Comparison of ENCODE assay signal across 9 cellular contexts in the genomic region with DNA sequence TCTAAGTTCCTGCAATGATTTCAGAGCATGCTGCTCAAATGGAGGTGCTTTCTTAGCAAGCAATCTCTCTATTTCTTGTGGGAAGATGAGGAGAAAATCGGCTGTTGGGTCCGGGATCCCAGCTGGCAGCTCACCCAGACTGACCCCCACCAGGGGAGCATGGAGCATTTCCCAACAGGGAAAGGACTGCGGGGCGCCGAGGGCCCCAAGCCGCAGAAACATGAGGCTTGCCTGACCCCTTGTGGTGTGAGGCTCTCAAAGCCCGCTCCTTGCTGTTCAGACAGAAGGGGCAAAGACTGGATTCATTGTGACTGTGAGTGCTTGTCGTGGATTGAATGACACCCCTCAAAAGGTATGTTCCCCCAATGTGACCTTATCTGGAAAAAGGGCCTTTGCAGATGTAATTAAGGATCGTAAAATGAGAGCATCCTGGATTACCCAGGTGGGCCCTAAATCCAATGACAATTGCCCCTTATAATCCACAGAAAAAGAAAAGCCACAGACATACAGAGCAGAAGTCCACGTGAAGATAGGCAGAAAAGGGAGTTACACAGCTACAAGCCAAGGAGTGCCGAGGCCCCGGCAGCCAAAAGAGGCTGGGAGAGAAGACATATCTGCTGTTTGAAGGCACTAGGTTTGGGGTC.
DNase-seq lines count a peak whose midpoint lies in the region; ATAC-seq and TF ChIP-seq lines count a peak whose summit lies in the region.
"Had no signal": no experiment of that assay in that cellular context is flagged by ENCODE, and none has a peak within 500 bp of the region (broad histone marks: within the 10 kb centered on the region; RNA-seq: fewer than 3 reads in every experiment).

No MANE protein-coding gene starts in this region.

- H3K27me3 ChIP-seq in HAP-1 (ENCODE audit: low read depth) = peaks cover 3% of the 10 kb centered on the region; the same call in 1 of the 2 replicates
- H3K27me3 ChIP-seq in OCI-LY3 (ENCODE audit: low read depth, low read length) = peaks cover 38% of the 10 kb centered on the region
- peaks cover 0 to 13% (median 0%) of the 10 kb centered on the region in 4 donors for H3K27me3 ChIP-seq in esophagus muscularis mucosa

- H3K4me3 ChIP-seq in HAP-1 (no peak overlapping the region), OCI-LY3 (ENCODE audit: low read length) (no peak overlapping the region), esophagus muscularis mucosa (no peak overlapping the region)

- no peak overlapping the region for H2AFZ ChIP-seq in OCI-LY3 (ENCODE audit: low read depth, low read length)

- H3K9me3 ChIP-seq in HAP-1 (no peaks in the 10 kb centered on the region), OCI-LY3 (ENCODE audit: insufficient read depth, low read length) (no peaks in the 10 kb centered on the region), esophagus muscularis mucosa (no peaks in the 10 kb centered on the region)
- H3K9me3 ChIP-seq: neutrophil had no signal

- DNase-seq in DMS153 (lab: John Stamatoyannopoulos, UW) = peak; percentile 11
- peak; percentile 8 to 69 for DNase-seq in HAP-1 (ENCODE audit: low spot score in 2 of 2)
- DNase-seq in esophagus muscularis mucosa (ENCODE audit: extremely low spot score) = no peak
- peak in 9 of 10 donors; percentile 12 to 90 (median 47) for DNase-seq in posterior cingulate gyrus
- no peak for DNase-seq in stimulated activated CD4-positive, alpha-beta T cell treated with anti-CD3 and anti-CD28 coated beads, Interleukin-4, amount 100 ng/mL, for 24 hours

- no peaks in the 10 kb centered on the region for H3K79me2 ChIP-seq in OCI-LY3 (ENCODE audit: low read length)

- H3K36me3 ChIP-seq in HAP-1 (replicated peaks) (no peaks in the 10 kb centered on the region), OCI-LY3 (replicated peaks; ENCODE audit: low read depth, low read length) (no peaks in the 10 kb centered on the region), esophagus muscularis mucosa (no peaks in the 10 kb centered on the region)
- H3K36me3 ChIP-seq: neutrophil had no signal

- TF ChIP-seq EP300 in esophagus muscularis mucosa (IDR thresholded peaks at IDR 0.05) = no peak

- TF ChIP-seq POLR2A in esophagus muscularis mucosa (IDR thresholded peaks at IDR 0.05; ENCODE audit: low read depth) = no peak

- 58% methylated on average over 4 of the region's 12 CpGs for WGBS in esophagus muscularis mucosa

- peak overlapping the region; percentile 44; the same call in 1 of the 2 replicates for H3K4me2 ChIP-seq in OCI-LY3 (ENCODE audit: low read length)

- H3K4me1 ChIP-seq in HAP-1 (no peaks in the 10 kb centered on the region), OCI-LY3 (ENCODE audit: low read length) (no peaks in the 10 kb centered on the region), esophagus muscularis mucosa (no peaks in the 10 kb centered on the region)

- in situ Hi-C loops in HAP-1 (cut with MboI; ENCODE audit: low sequenced_read_pairs) = loop anchor here (5.0 kb wide), 1 partner anchor 593 kb away; no protein-coding TSS in a partner anchor

- no peaks in the 10 kb centered on the region for H4K20me1 ChIP-seq in OCI-LY3 (ENCODE audit: insufficient read depth, low read length)

- ATAC-seq in GM18907 (IDR thresholded peaks at IDR 0.05; ENCODE audit: unreplicated experiment) (no peak), GM21423 (IDR thresholded peaks at IDR 0.05; ENCODE audit: unreplicated experiment) (no peak)

- intact Hi-C loops in esophagus muscularis mucosa (cut with DNase I) = loop anchor here (5.0 kb wide), 1 partner anchor 593 kb away; no protein-coding TSS in a partner anchor
- intact Hi-C loops in posterior cingulate gyrus (cut with DNase I) = loop anchor here (10.0 kb wide), 1 partner anchor 130 kb away; no protein-coding TSS in a partner anchor

- no peak overlapping the region for H3K9ac ChIP-seq in OCI-LY3 (ENCODE audit: low read length)

- H3K27ac ChIP-seq in OCI-LY3 (ENCODE audit: low read length) = no peak overlapping the region
- no peak overlapping the region for H3K27ac ChIP-seq in esophagus muscularis mucosa (replicated peaks in 1 of 4)
- H3K27ac ChIP-seq: neutrophil had no signal

- TF ChIP-seq CTCF in OCI-LY3 (IDR thresholded peaks at IDR 0.05; ENCODE audit: low read depth, low read length) (peak; percentile 74), esophagus muscularis mucosa (IDR thresholded peaks at IDR 0.05) (peak in 2 of 3 experiments; percentile 21)

Comparison
In these comparisons a context has a peak if more than half of its experiments do, and no peak if none do; other contexts are left out.
1. DNase-seq: peak in DMS153 (single experiment), HAP-1 (2 of 2) and posterior cingulate gyrus (9 of 10); none in esophagus muscularis mucosa (single experiment) and stimulated activated CD4-positive, alpha-beta T cell treated with anti-CD3 and anti-CD28 coated beads, Interleukin-4, amount 100 ng/mL, for 24 hours (single experiment).